ENCODE assay signal across 15 cellular contexts in genomic region chr3:172145287-172145686, GRCh38.
DNase-seq lines count a peak whose midpoint lies in the region; ATAC-seq, FAIRE-seq and TF ChIP-seq lines count a peak whose summit lies in the region.
"Had no signal": no experiment of that assay in that cellular context is flagged by ENCODE, and none has a peak within 500 bp of the region (broad histone marks: within the 10 kb centered on the region; RNA-seq: fewer than 3 reads in every experiment).

No MANE protein-coding gene starts in this region.

- H3K4me1 Mint-ChIP-seq in T-helper 1 cell treated with Interleukin-12 subunit alpha and Interleukin-12 subunit beta and Interleukin-4 antibody, amounts not matched to agents 30 μg/mL and 1 μg/mL, for 36 hours (ENCODE audit: low read depth): peaks cover 40% of the 10 kb centered on the region
- peaks cover 60% of the 10 kb centered on the region for H3K4me1 Mint-ChIP-seq in stimulated activated effector memory CD8-positive, alpha-beta T cell treated with anti-CD3 and anti-CD28 coated beads, Interleukin-12 subunit alpha, Interleukin-12 subunit beta, amount 100 ng/mL, for 72 hours
- peaks cover 35% of the 10 kb centered on the region for H3K4me1 Mint-ChIP-seq in CD4-positive, alpha-beta T cell (ENCODE audit: low read depth)

- H3K27me3 ChIP-seq in OCI-LY3 (ENCODE audit: low read depth, low read length): peaks cover 37% of the 10 kb centered on the region
- no peaks in the 10 kb centered on the region for H3K27me3 ChIP-seq in CD4-positive, alpha-beta T cell (ENCODE audit: control insufficient read depth, insufficient read depth, low read length)
- no peaks in the 10 kb centered on the region for H3K27me3 ChIP-seq in effector memory CD4-positive, alpha-beta T cell (replicated peaks; ENCODE audit: control insufficient read depth, insufficient read depth, low read length, poor library complexity, severe bottlenecking)
- H3K27me3 ChIP-seq: gastrocnemius medialis had no signal

- H3K4me3 ChIP-seq in OCI-LY3 (ENCODE audit: low read length): no peak overlapping the region
- H3K4me3 ChIP-seq in effector memory CD4-positive, alpha-beta T cell (ENCODE audit: insufficient read depth, low read depth, low read length, poor library complexity, severe bottlenecking): no peak overlapping the region
- H3K4me3 ChIP-seq: gastrocnemius medialis had no signal

- H4K20me1 ChIP-seq in OCI-LY3 (ENCODE audit: insufficient read depth, low read length): peaks cover 78% of the 10 kb centered on the region

- H3K27ac ChIP-seq in OCI-LY3 (ENCODE audit: low read length): no peak overlapping the region
- no peak overlapping the region for H3K27ac ChIP-seq in CD4-positive, alpha-beta T cell (ENCODE audit: low read depth, low read length)
- H3K27ac ChIP-seq in effector memory CD4-positive, alpha-beta T cell (ENCODE audit: insufficient read depth, low read length, poor library complexity, severe bottlenecking): no peak overlapping the region
- H3K27ac ChIP-seq: gastrocnemius medialis had no signal

- H3K9me3 Mint-ChIP-seq in T-helper 1 cell treated with Interleukin-12 subunit alpha and Interleukin-12 subunit beta and Interleukin-4 antibody, amounts not matched to agents 30 μg/mL and 1 μg/mL, for 36 hours: no peaks in the 10 kb centered on the region
- H3K9me3 Mint-ChIP-seq in stimulated activated effector memory CD8-positive, alpha-beta T cell treated with anti-CD3 and anti-CD28 coated beads, Interleukin-12 subunit alpha, Interleukin-12 subunit beta, amount 100 ng/mL, for 72 hours: no peaks in the 10 kb centered on the region
- no peaks in the 10 kb centered on the region for H3K9me3 Mint-ChIP-seq in CD4-positive, alpha-beta T cell
- H3K9me3 Mint-ChIP-seq: activated T-cell treated with anti-CD3 and anti-CD28 coated beads, Interleukin-2, amount 50 U/mL, for 24 hours had no signal

- FAIRE-seq in H54 (lab: Jason Lieb, UNC): peak; percentile 30

- H3K4me2 ChIP-seq in OCI-LY3 (ENCODE audit: low read length): peak overlapping the region; percentile 55

- no peak overlapping the region for H2AFZ ChIP-seq in OCI-LY3 (ENCODE audit: low read depth, low read length)

- CTCF ChIA-PET in CD4-positive, alpha-beta T cell (lab: Charles Lee): interaction anchor here (1.1 kb wide), 1 partner anchor 11 kb away, joined by 4 read pairs; no protein-coding TSS in a partner anchor

- H3K36me3 Mint-ChIP-seq in T-helper 1 cell treated with Interleukin-12 subunit alpha and Interleukin-12 subunit beta and Interleukin-4 antibody, amounts not matched to agents 30 μg/mL and 1 μg/mL, for 36 hours (ENCODE audit: low read depth): peaks cover 5% of the 10 kb centered on the region
- H3K36me3 Mint-ChIP-seq in stimulated activated effector memory CD8-positive, alpha-beta T cell treated with anti-CD3 and anti-CD28 coated beads, Interleukin-12 subunit alpha, Interleukin-12 subunit beta, amount 100 ng/mL, for 72 hours: peaks cover 10% of the 10 kb centered on the region
- H3K36me3 Mint-ChIP-seq in CD4-positive, alpha-beta T cell (ENCODE audit: low read depth): no peaks in the 10 kb centered on the region

- ATAC-seq in stimulated activated effector memory CD8-positive, alpha-beta T cell treated with anti-CD3 and anti-CD28 coated beads, Interleukin-12 subunit alpha, Interleukin-12 subunit beta, amount 100 ng/mL, for 72 hours: no peak
- no peak for ATAC-seq in CD4-positive, alpha-beta T cell (ENCODE audit: poor library complexity)
- ATAC-seq in GM19328 (IDR thresholded peaks at IDR 0.05; ENCODE audit: unreplicated experiment): no peak
- ATAC-seq: gastrocnemius medialis, HCT116 had no signal

- POLR2A ChIA-PET in CD4-positive, alpha-beta T cell (lab: Charles Lee): no interaction called here

- DNase-seq in T-helper 1 cell: no peak
- DNase-seq in H54 (ENCODE audit: insufficient read length, low spot score): no peak
- no peak for DNase-seq in stimulated activated effector memory CD8-positive, alpha-beta T cell treated with anti-CD3 and anti-CD28 coated beads, Interleukin-12 subunit alpha, Interleukin-12 subunit beta, amount 100 ng/mL, for 72 hours (ENCODE audit: low spot score in 2 of 2)
- no peak for DNase-seq in CD4-positive, alpha-beta T cell
- DNase-seq in effector memory CD4-positive, alpha-beta T cell: no peak
- DNase-seq: 8988T; activated T-cell treated with anti-CD3 and anti-CD28 coated beads, Interleukin-2, amount 50 U/mL, for 24 hours; caudate nucleus; gastrocnemius medialis; mesenchymal stem cell; NCI-H510A treated with DMSO at 0.1 percent for 48 hours had no signal

- H3K79me2 ChIP-seq in OCI-LY3 (ENCODE audit: low read length): no peaks in the 10 kb centered on the region

- TF ChIP-seq CTCF in OCI-LY3 (IDR thresholded peaks at IDR 0.05; ENCODE audit: low read depth, low read length): no peak
- no peak for TF ChIP-seq CTCF in CD4-positive, alpha-beta T cell (IDR thresholded peaks at IDR 0.05)

- no peak overlapping the region for H3K4me3 Mint-ChIP-seq in T-helper 1 cell treated with Interleukin-12 subunit alpha and Interleukin-12 subunit beta and Interleukin-4 antibody, amounts not matched to agents 30 μg/mL and 1 μg/mL, for 36 hours
- H3K4me3 Mint-ChIP-seq in stimulated activated effector memory CD8-positive, alpha-beta T cell treated with anti-CD3 and anti-CD28 coated beads, Interleukin-12 subunit alpha, Interleukin-12 subunit beta, amount 100 ng/mL, for 72 hours: no peak overlapping the region
- H3K4me3 Mint-ChIP-seq in CD4-positive, alpha-beta T cell: no peak overlapping the region
- H3K4me3 Mint-ChIP-seq: activated T-cell treated with anti-CD3 and anti-CD28 coated beads, Interleukin-2, amount 50 U/mL, for 24 hours had no signal

- no peaks in the 10 kb centered on the region for H3K36me3 ChIP-seq in OCI-LY3 (replicated peaks; ENCODE audit: low read depth, low read length)
- H3K36me3 ChIP-seq in effector memory CD4-positive, alpha-beta T cell (ENCODE audit: control insufficient read depth, insufficient read depth, low read length): no peaks in the 10 kb centered on the region
- H3K36me3 ChIP-seq: gastrocnemius medialis had no signal

- H3K9ac ChIP-seq in OCI-LY3 (ENCODE audit: low read length): no peak overlapping the region

- H3K27me3 Mint-ChIP-seq in T-helper 1 cell treated with Interleukin-12 subunit alpha and Interleukin-12 subunit beta and Interleukin-4 antibody, amounts not matched to agents 30 μg/mL and 1 μg/mL, for 36 hours (ENCODE audit: low read depth): no peaks in the 10 kb centered on the region
- no peaks in the 10 kb centered on the region for H3K27me3 Mint-ChIP-seq in CD4-positive, alpha-beta T cell
- H3K27me3 Mint-ChIP-seq: activated T-cell treated with anti-CD3 and anti-CD28 coated beads, Interleukin-2, amount 50 U/mL, for 24 hours had no signal

- H3K4me1 ChIP-seq in OCI-LY3 (ENCODE audit: low read length): peaks cover 52% of the 10 kb centered on the region
- H3K4me1 ChIP-seq in effector memory CD4-positive, alpha-beta T cell (ENCODE audit: control insufficient read depth, insufficient read depth, low read length, poor library complexity, severe bottlenecking): no peaks in the 10 kb centered on the region

- peak overlapping the region; percentile 23 for H3K27ac Mint-ChIP-seq in T-helper 1 cell treated with Interleukin-12 subunit alpha and Interleukin-12 subunit beta and Interleukin-4 antibody, amounts not matched to agents 30 μg/mL and 1 μg/mL, for 36 hours
- H3K27ac Mint-ChIP-seq in stimulated activated effector memory CD8-positive, alpha-beta T cell treated with anti-CD3 and anti-CD28 coated beads, Interleukin-12 subunit alpha, Interleukin-12 subunit beta, amount 100 ng/mL, for 72 hours: peak overlapping the region; percentile 60
- H3K27ac Mint-ChIP-seq in CD4-positive, alpha-beta T cell: no peak overlapping the region
- H3K27ac Mint-ChIP-seq: activated T-cell treated with anti-CD3 and anti-CD28 coated beads, Interleukin-2, amount 50 U/mL, for 24 hours had no signal

- no peak for TF ChIP-seq POLR2A in H54 (IDR thresholded peaks at IDR 0.05; ENCODE audit: low read depth, low read length)

- intact Hi-C loops in CD4-positive, alpha-beta T cell (cut with DNase I, micrococcal nuclease): no loop called here

- no peaks in the 10 kb centered on the region for H3K9me3 ChIP-seq in OCI-LY3 (ENCODE audit: insufficient read depth, low read length)
- no peaks in the 10 kb centered on the region for H3K9me3 ChIP-seq in CD4-positive, alpha-beta T cell (ENCODE audit: control insufficient read depth, low read length)
- no peaks in the 10 kb centered on the region for H3K9me3 ChIP-seq in effector memory CD4-positive, alpha-beta T cell (ENCODE audit: control insufficient read depth, low read length)
- H3K9me3 ChIP-seq: gastrocnemius medialis had no signal
